In the genomic region with DNA sequence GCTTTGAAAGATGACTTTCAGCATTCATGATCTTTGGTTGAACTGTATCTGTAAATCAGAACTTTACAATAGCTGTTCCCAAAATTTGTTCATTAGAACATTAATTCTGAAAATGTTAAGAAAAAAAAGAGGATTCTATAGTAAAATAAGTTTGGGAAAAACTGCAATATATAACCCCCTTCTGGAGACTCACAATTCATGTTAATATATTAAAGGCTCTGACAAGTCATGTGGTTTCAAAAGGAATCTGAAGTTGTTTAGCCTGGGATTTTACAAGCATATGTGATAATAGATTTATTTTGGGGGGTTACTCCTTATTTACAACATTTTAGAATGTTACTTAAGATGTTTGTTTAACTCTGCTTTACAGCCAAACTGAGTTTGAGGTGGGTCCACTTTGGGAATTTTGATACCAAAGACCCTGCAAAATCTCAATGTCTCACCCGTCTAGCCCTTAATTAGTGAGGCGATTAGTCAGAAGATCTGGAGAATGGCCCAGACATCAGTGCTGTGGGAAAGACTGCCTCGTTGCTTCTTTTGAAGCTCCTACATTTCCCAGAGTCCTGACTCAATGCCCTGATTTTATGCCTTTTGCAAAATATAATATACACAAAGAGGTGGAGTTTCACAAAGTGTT, we compare ENCODE assay signal across 13 cellular contexts. TPM values are rescaled to one million over a fixed set of nuclear protein-coding genes. Genes with fewer than 3 reads are reported as not detected.
DNase-seq lines count a peak whose midpoint lies in the region; ATAC-seq and TF ChIP-seq lines count a peak whose summit lies in the region.
"Had no signal": no experiment of that assay in that cellular context is flagged by ENCODE, and none has a peak within 500 bp of the region (broad histone marks: within the 10 kb centered on the region; RNA-seq: fewer than 3 reads in every experiment).

No MANE protein-coding gene starts in this region.

- intact Hi-C loops in posterior vena cava (cut with DNase I): loop anchor here in 1 of 2 donors (10.0 kb wide), 2 partner anchors 147 to 467 kb away; no protein-coding TSS in a partner anchor

- H3K4me3 ChIP-seq in foreskin fibroblast (ENCODE audit: low read depth in 1 of 2, low read length in 2 of 2): no peak overlapping the region
- H3K4me3 ChIP-seq: esophagus squamous epithelium had no signal

- ATAC-seq in HG03095 (IDR thresholded peaks at IDR 0.05; ENCODE audit: unreplicated experiment) (no peak), GM21825 (IDR thresholded peaks at IDR 0.05; ENCODE audit: unreplicated experiment) (no peak)

- TF ChIP-seq CTCF in foreskin fibroblast (IDR thresholded peaks at IDR 0.05; ENCODE audit: low read depth, low read length): no peak

- DNase-seq in GM04504 (ENCODE audit: low read depth) (peak; percentile 88), amniotic stem cell (lab: John Stamatoyannopoulos, UW) (peak; percentile 38), foreskin fibroblast (peak; percentile 60 to 79), stromal cell of bone marrow (ENCODE audit: low read depth) (peak; percentile 74), posterior vena cava (ENCODE audit: low spot score) (no peak)
- DNase-seq: activated CD4-positive, CD25-positive, alpha-beta regulatory T cell; activated T-cell treated with anti-CD3 and anti-CD28 coated beads for 4 hours; CD4-positive, CD25-positive, alpha-beta regulatory T cell; esophagus squamous epithelium; midbrain; NCI-H226 had no signal

RNA-seq across cellular contexts. Expression of gene CDK1, which starts 40.0 kb away (rescaled TPM):
- total RNA-seq in posterior vena cava: 1 to 10 TPM; 1.1 to 1.3 TPM
